Comparison of ENCODE assay signal across 9 cellular contexts in genomic region chr17:38451030-38451839, GRCh38. TPM values are rescaled to one million over a fixed set of nuclear protein-coding genes. Genes with fewer than 3 reads are reported as not detected.
DNase-seq lines count a peak whose midpoint lies in the region; ATAC-seq, FAIRE-seq and TF ChIP-seq lines count a peak whose summit lies in the region.
"Had no signal": no experiment of that assay in that cellular context is flagged by ENCODE, and none has a peak within 500 bp of the region (broad histone marks: within the 10 kb centered on the region; RNA-seq: fewer than 3 reads in every experiment).

No MANE protein-coding gene starts in this region.

- no peak for TF ChIP-seq EP300 in K562 (IDR thresholded peaks at IDR 0.05; ENCODE audit: low read length)

- H3K9me3 ChIP-seq in HCT116 (ENCODE audit: control insufficient read depth in 1 of 2, insufficient read depth in 1 of 2, low read depth in 1 of 2, low read length in 2 of 2): no peaks in the 10 kb centered on the region
- H3K9me3 ChIP-seq in K562 (replicated peaks; ENCODE audit: control insufficient read depth, insufficient read depth, low read depth, low read length): no peaks in the 10 kb centered on the region
- H3K9me3 ChIP-seq in iPS-15b (ENCODE audit: control insufficient read depth, insufficient read depth, low read length): no peaks in the 10 kb centered on the region
- H3K9me3 ChIP-seq in spleen: no peaks in the 10 kb centered on the region

- H3K9me3 Mint-ChIP-seq in immature natural killer cell (no peaks in the 10 kb centered on the region), T-cell (no peaks in the 10 kb centered on the region)
- H3K9me3 Mint-ChIP-seq: activated T-cell treated with anti-CD3 and anti-CD28 coated beads, Interleukin-2, amount 50 U/mL, for 24 hours had no signal

- RAD21 ChIA-PET in HCT116 (lab: Charles Lee; ENCODE audit: low non-redundant PET in 1 of 2, low total read pairs in 2 of 2, uncharacterized antibody in 2 of 2, unreplicated experiment in 2 of 2): no interaction called here

- H3K4me3 ChIP-seq in HCT116 (replicated peaks in 1 of 2; ENCODE audit: low read depth in 1 of 2, low read length in 2 of 2) (peak overlapping the region; percentile 5 to 17), K562 (no peak overlapping the region), iPS-15b (ENCODE audit: low read depth, low read length) (peak overlapping the region; percentile 78), spleen (peak overlapping the region in 6 of 8 donors; percentile 0 to 66 (median 8))

- POLR2A ChIA-PET in HCT116 (lab: Charles Lee) (no interaction called here), K562 (lab: Yijun Ruan, JAX) (interaction anchor here (0.8 to 2.2 kb wide), 2 partner anchors 9 to 212 kb away, joined by 3 to 5 read pairs; no protein-coding TSS in a partner anchor), T-cell (lab: Charles Lee) (no interaction called here)

- CTCF ChIA-PET in HCT116 (lab: Charles Lee): interaction anchor here (0.7 to 1.4 kb wide), 2 partner anchors 27 to 212 kb away, joined by 3 to 5 read pairs; no protein-coding TSS in a partner anchor
- CTCF ChIA-PET in K562 (lab: Yijun Ruan, JAX; ENCODE audit: low intra/inter-chr PET ratio): no interaction called here
- CTCF ChIA-PET in T-cell (lab: Charles Lee): no interaction called here

- no peaks in the 10 kb centered on the region for H3K36me3 Mint-ChIP-seq in immature natural killer cell
- no peaks in the 10 kb centered on the region for H3K36me3 Mint-ChIP-seq in T-cell

- H3K4me1 Mint-ChIP-seq in immature natural killer cell: peaks cover 6 to 14% of the 10 kb centered on the region in 2 donors
- H3K4me1 Mint-ChIP-seq in T-cell: peaks cover 17 to 22% (median 19%) of the 10 kb centered on the region in 3 donors

- TF ChIP-seq CTCF in HCT116 (IDR thresholded peaks at IDR 0.05 in 2 of 3, conservative IDR thresholded peaks at IDR 0.05 in 1 of 3; ENCODE audit: borderline replicate concordance in 1 of 3, insufficient read depth in 1 of 3, low read depth in 2 of 3, low read length in 2 of 3) (no peak), K562 (IDR thresholded peaks at IDR 0.05 in 2 of 3, conservative IDR thresholded peaks at IDR 0.05 in 1 of 3; ENCODE audit: insufficient read depth in 2 of 3, low read depth in 1 of 3, low read length in 3 of 3) (no peak), spleen (IDR thresholded peaks at IDR 0.05 in 8 of 11, conservative IDR thresholded peaks at IDR 0.05 in 3 of 11) (no peak)

- H3K27ac Mint-ChIP-seq in immature natural killer cell (no peak overlapping the region), T-cell (no peak overlapping the region)
- H3K27ac Mint-ChIP-seq: activated T-cell treated with anti-CD3 and anti-CD28 coated beads, Interleukin-2, amount 50 U/mL, for 24 hours had no signal

- H4K20me1 ChIP-seq in HCT116 (ENCODE audit: insufficient read depth): no peaks in the 10 kb centered on the region
- peaks cover 10% of the 10 kb centered on the region for H4K20me1 ChIP-seq in K562 (replicated peaks; ENCODE audit: control insufficient read depth, insufficient read depth, low read length)

- H3K79me2 ChIP-seq in HCT116 (ENCODE audit: insufficient read depth, low read length) (peaks cover 7% of the 10 kb centered on the region; the same call in 1 of the 2 replicates), K562 (ENCODE audit: control insufficient read depth, insufficient read depth, low read length) (no peaks in the 10 kb centered on the region)

- no peak overlapping the region for H3K4me3 Mint-ChIP-seq in immature natural killer cell
- no peak overlapping the region for H3K4me3 Mint-ChIP-seq in T-cell
- H3K4me3 Mint-ChIP-seq: activated T-cell treated with anti-CD3 and anti-CD28 coated beads, Interleukin-2, amount 50 U/mL, for 24 hours had no signal

- peaks cover 10 to 20% (median 10%) of the 10 kb centered on the region in 3 donors for H3K27me3 Mint-ChIP-seq in immature natural killer cell (ENCODE audit: low read depth in 3 of 3)
- peaks cover 25 to 47% of the 10 kb centered on the region in 2 donors for H3K27me3 Mint-ChIP-seq in T-cell

- H3K9ac ChIP-seq in HCT116 (ENCODE audit: low read length) (peak overlapping the region; percentile 46), K562 (ENCODE audit: insufficient read depth in 1 of 2, low read depth in 2 of 2, low read length in 2 of 2) (no peak overlapping the region), iPS-15b (ENCODE audit: low read depth, low read length) (peak overlapping the region; percentile 90)

- no peaks in the 10 kb centered on the region for H3K9me2 ChIP-seq in HCT116 (ENCODE audit: insufficient read depth)

- no peak overlapping the region for H2AFZ ChIP-seq in HCT116 (ENCODE audit: low read depth, low read length, poor library complexity, severe bottlenecking)
- H2AFZ ChIP-seq in K562 (ENCODE audit: low read depth, low read length): no peak overlapping the region

- intact Hi-C loops in HCT116 (cut with micrococcal nuclease): no loop called here
- intact Hi-C loops in K562 (cut with micrococcal nuclease): no loop called here
- intact Hi-C loops in spleen (cut with DNase I; ENCODE audit: low total_unique reads): no loop called here

- H3K9me1 ChIP-seq in K562 (ENCODE audit: control insufficient read depth, insufficient read depth, low read length): no peaks in the 10 kb centered on the region

- BruUV-seq in HCT116 (replicated peaks; lab: Mats Ljungman, UMichigan) (no TSS peak), K562 (replicated peaks; lab: Mats Ljungman, UMichigan) (no TSS peak)

- 26% methylated on average over 8 of the region's 10 CpGs for WGBS in K562 (ENCODE audit: insufficient coverage, low coverage, missing lambda C conversion rate)
- 47 to 59% (median 50%) methylated on average over 7 to 10 of the region's 10 CpGs for WGBS in spleen, 5 donors

- no peak for FAIRE-seq in K562 (lab: Jason Lieb, UNC)

- in situ Hi-C loops in K562 (cut with MboI): no loop called here

- H3K27ac ChIP-seq in HCT116 (ENCODE audit: low read depth, low read length) (peak overlapping the region; percentile 20), K562 (ENCODE audit: extremely low read depth, low read depth, low read length) (no peak overlapping the region), spleen (peak overlapping the region; percentile 72 to 92 (median 82))

- TF ChIP-seq RAD21 in HCT116 (IDR thresholded peaks at IDR 0.05; ENCODE audit: low read depth) (no peak), K562 (CRISPR knock-in tag; conservative IDR thresholded peaks at IDR 0.05 in 1 of 2, IDR thresholded peaks at IDR 0.05 in 1 of 2) (no peak)

- H3K27me3 ChIP-seq in HCT116 (ENCODE audit: insufficient read depth, low read length): no peaks in the 10 kb centered on the region
- H3K27me3 ChIP-seq in K562 (ENCODE audit: control insufficient read depth in 2 of 2, insufficient read depth in 2 of 2, low read length in 2 of 2): peaks cover 6 to 66% of the 10 kb centered on the region in 2 experiments; a peak in 3 of 5 replicates
- no peaks in the 10 kb centered on the region for H3K27me3 ChIP-seq in iPS-15b (ENCODE audit: control insufficient read depth, insufficient read depth, low read length)
- peaks cover 0 to 52% (median 7%) of the 10 kb centered on the region in 7 donors for H3K27me3 ChIP-seq in spleen (replicated peaks in 1 of 7)

- H3K36me3 ChIP-seq in HCT116 (ENCODE audit: control insufficient read depth in 1 of 2, insufficient read depth in 2 of 2, low read length in 2 of 2) (no peaks in the 10 kb centered on the region), K562 (ENCODE audit: control insufficient read depth, insufficient read depth, low read length) (no peaks in the 10 kb centered on the region), iPS-15b (ENCODE audit: control insufficient read depth, insufficient read depth, low read length) (no peaks in the 10 kb centered on the region), spleen (no peaks in the 10 kb centered on the region)

- TF ChIP-seq POLR2A in HCT116 (IDR thresholded peaks at IDR 0.05; ENCODE audit: borderline replicate concordance, extremely low read depth, insufficient read depth, insufficient read length) (no peak), K562 (conservative IDR thresholded peaks at IDR 0.05) (no peak), spleen (IDR thresholded peaks at IDR 0.05) (no peak)

- DNase-seq in HCT116 (ENCODE audit: low read depth, low spot score) (no peak), K562 (ENCODE audit: extremely low read depth in 1 of 4, low spot score in 3 of 4) (no peak), spleen (no peak), immature natural killer cell (no peak), NCI-H2171 (lab: John Stamatoyannopoulos, UW) (no peak), T-cell (no peak)
- no peak for DNase-seq in stimulated activated CD4-positive, alpha-beta T cell treated with anti-CD3 and anti-CD28 coated beads, Interleukin-2, amount 100 ng/mL, for 48 hours
- DNase-seq: activated T-cell treated with anti-CD3 and anti-CD28 coated beads, Interleukin-2, amount 50 U/mL, for 24 hours had no signal

- peak; percentile 21; the same call in 1 of the 2 replicates for ATAC-seq in HCT116
- no peak for ATAC-seq in K562
- no peak for ATAC-seq in T-cell (replicated peaks in 1 of 4)

- H3K4me1 ChIP-seq in HCT116 (ENCODE audit: control insufficient read depth in 1 of 2, insufficient read depth in 2 of 2, low read length in 2 of 2) (peaks cover 68 to 83% of the 10 kb centered on the region in 2 experiments), K562 (replicated peaks in 1 of 2; ENCODE audit: control insufficient read depth in 2 of 2, insufficient read depth in 2 of 2, low read length in 2 of 2) (peaks cover 6 to 17% of the 10 kb centered on the region in 2 experiments; a peak in 4 of 5 replicates), iPS-15b (ENCODE audit: control insufficient read depth, insufficient read depth, low read length) (peaks cover 44% of the 10 kb centered on the region), spleen (peaks cover 25 to 95% (median 73%) of the 10 kb centered on the region in 6 donors)

- H3K4me2 ChIP-seq in HCT116 (ENCODE audit: low read length) (peak overlapping the region; percentile 91), K562 (ENCODE audit: insufficient read depth, low read length) (no peak overlapping the region)

RNA-seq across cellular contexts. Expression of gene ARHGAP23, which starts 23.0 kb away (rescaled TPM):
- total RNA-seq in HCT116 (2021; ENCODE audit: unreplicated experiment) (41.0 TPM), K562 (2014; rRNA removed) (0.33 and 0.86 TPM in 2 replicates), K562 (2014; rRNA removed; fragmentation: Illumina TruSeq; extraction: Trizol) (0.06 and 0.25 TPM in 2 replicates), K562 (2015; rRNA removed; fragmentation: Illumina TruSeq; extraction: Trizol) (0.29 and 0.57 TPM in 2 replicates), K562 (2021) (1.4 and 2.7 TPM in 2 replicates), spleen (100 to 1,000 TPM in 4 of 7 donors, 10 to 100 TPM in 3; 60.5 to 250 (median 109) TPM), T-cell (1 to 10 TPM in 1 of 5 donors, under 1 TPM in 4; 0.40 to 1.2 (median 0.61) TPM)
- 19.5 and 21.5 TPM in 2 replicates for polyA plus RNA-seq in HCT116 (2012)
- 5.4 and 10.3 TPM in 2 replicates for total RNA-seq in K562 (2011; cell fraction: chromatin; rRNA removed; ENCODE audit: low replicate concordance)
- total RNA-seq in K562 (2011; cell fraction: nucleolus; rRNA removed): 3.6 and 6.0 TPM in 2 replicates
- 4.4 and 6.6 TPM in 2 replicates for total RNA-seq in K562 (2011; cell fraction: nucleoplasm; rRNA removed)
- polyA plus RNA-seq in K562 (2011; rRNA removed) (0.12 and 0.71 TPM in 2 replicates), K562 (2014; fragmentation: Illumina TruSeq; extraction: Trizol) (0.68 and 0.70 TPM in 2 replicates), K562 (2014; fragmentation: Nextera tagmentation; extraction: Ambion mirVana) (under 1 TPM; 0.01 to 0.03 TPM), K562 (2014; rRNA removed) (0.69 and 1.6 TPM in 2 replicates), spleen (10 to 100 TPM in 1 of 3 donors, 1 to 10 TPM in 2; 7.5 to 35.4 (median 9.0) TPM), immature natural killer cell (not detected)
- polyA plus RNA-seq in K562 (2011; cell fraction: cytosol; rRNA removed): 0.10 and 1.00 TPM in 2 replicates
- polyA plus RNA-seq in K562 (2011; cell fraction: nucleus; rRNA removed): 0.80 and 2.2 TPM in 2 replicates
- 0.52 and 0.68 TPM in 2 replicates for polyA plus RNA-seq in K562 (2012)
- polyA minus RNA-seq in K562 (2011; rRNA and poly(A)+ RNA removed): 0.24 and 1.6 TPM in 2 replicates
- 0.18 and 1.4 TPM in 2 replicates for polyA minus RNA-seq in K562 (2011; cell fraction: cytosol; rRNA and poly(A)+ RNA removed)
- 1.7 and 3.0 TPM in 2 replicates for polyA minus RNA-seq in K562 (2011; cell fraction: nucleus; rRNA and poly(A)+ RNA removed)

Comparison
In these comparisons a context has a peak if more than half of its experiments do, and no peak if none do; other contexts are left out.
1. H3K9ac ChIP-seq: peak in HCT116 (single experiment) and iPS-15b (single experiment); none in K562 (0 of 2).
2. Of the 22 proteins assayed by ChIP-seq in both K562 and HCT116: peak only in K562: EGR1; only in HCT116: none; in both: none; in neither: 21.